7 cellular contexts compared by ENCODE assay signal in genomic region chr5:43121565-43122484, GRCh38. TPM values are rescaled to one million over a fixed set of nuclear protein-coding genes. Genes with fewer than 3 reads are reported as not detected.
DNase-seq lines count a peak whose midpoint lies in the region; ATAC-seq and TF ChIP-seq lines count a peak whose summit lies in the region.

No MANE protein-coding gene starts in this region.

- H3K4me3 ChIP-seq in OCI-LY1 (ENCODE audit: low read depth, low read length, poor library complexity, severe bottlenecking) = peak overlapping the region; percentile 99
- H3K4me3 ChIP-seq in stomach smooth muscle (ENCODE audit: low read length in 2 of 2) = peak overlapping the region; percentile 84 to 89

- in situ Hi-C loops in G401 (cut with HindIII; ENCODE audit: low sequenced_read_pairs) = no loop called here

- H3K4me2 ChIP-seq in OCI-LY1 (ENCODE audit: low read length) = peak overlapping the region; percentile 90

- H3K4me3 Mint-ChIP-seq in central memory CD8-positive, alpha-beta T cell = peak overlapping the region; percentile 93

- DNase-seq in G401 (ENCODE audit: low spot score) = peak; percentile 67
- peak in 1 of 2 donors; percentile 51 for DNase-seq in central memory CD8-positive, alpha-beta T cell (ENCODE audit: low spot score in 2 of 2)
- DNase-seq in kidney tubule cell (ENCODE audit: low spot score) = peak; percentile 71

- H3K9me3 ChIP-seq in OCI-LY1 (ENCODE audit: low read length) (no peaks in the 10 kb centered on the region), stomach smooth muscle (ENCODE audit: control insufficient read depth in 2 of 2, low read length in 2 of 2) (no peaks in the 10 kb centered on the region)

- H2AFZ ChIP-seq in OCI-LY1 (ENCODE audit: low read length) = no peak overlapping the region

- H3K9ac ChIP-seq in OCI-LY1 (ENCODE audit: low read length) = peak overlapping the region; percentile 100
- peak overlapping the region; percentile 90 to 96 for H3K9ac ChIP-seq in stomach smooth muscle (ENCODE audit: low read length in 2 of 2)

- peaks cover 45% of the 10 kb centered on the region for H3K79me2 ChIP-seq in OCI-LY1 (ENCODE audit: insufficient read depth, low read length)

- H3F3A ChIP-seq in OCI-LY1 (ENCODE audit: insufficient read depth, low read length) = no peaks in the 10 kb centered on the region

- H3K27ac Mint-ChIP-seq in central memory CD8-positive, alpha-beta T cell (ENCODE audit: low read depth) = peak overlapping the region; percentile 95

- H3K4me1 ChIP-seq in OCI-LY1 (ENCODE audit: insufficient read depth, low read length, severe bottlenecking) = peaks cover 36% of the 10 kb centered on the region
- peaks cover 2% of the 10 kb centered on the region for H3K4me1 ChIP-seq in stomach smooth muscle (ENCODE audit: control insufficient read depth, insufficient read depth, low read length)

- no peak for TF ChIP-seq CTCF in OCI-LY1 (IDR thresholded peaks at IDR 0.05; ENCODE audit: low read length)

- H3K4me1 Mint-ChIP-seq in central memory CD8-positive, alpha-beta T cell = peaks cover 32% of the 10 kb centered on the region

- no peaks in the 10 kb centered on the region for H4K20me1 ChIP-seq in OCI-LY1 (ENCODE audit: insufficient read depth, low read length)

- H3K27me3 ChIP-seq in OCI-LY1 (ENCODE audit: insufficient read depth, low read length) (no peaks in the 10 kb centered on the region), stomach smooth muscle (ENCODE audit: control insufficient read depth in 1 of 2, insufficient read depth in 2 of 2, low read length in 2 of 2) (no peaks in the 10 kb centered on the region)

- H3K36me3 Mint-ChIP-seq in central memory CD8-positive, alpha-beta T cell (ENCODE audit: insufficient read depth) = peaks cover 41% of the 10 kb centered on the region

- peaks cover 41% of the 10 kb centered on the region for H3K36me3 ChIP-seq in OCI-LY1 (ENCODE audit: insufficient read depth, low read length)
- peaks cover 3 to 18% of the 10 kb centered on the region in 2 donors for H3K36me3 ChIP-seq in stomach smooth muscle (ENCODE audit: control insufficient read depth in 2 of 2, insufficient read depth in 2 of 2, low read length in 2 of 2)

- no peaks in the 10 kb centered on the region for H3K9me3 Mint-ChIP-seq in central memory CD8-positive, alpha-beta T cell

- H3K27ac ChIP-seq in OCI-LY1 (ENCODE audit: low read depth, low read length, poor library complexity, severe bottlenecking) (peak overlapping the region; percentile 62), stomach smooth muscle (ENCODE audit: low read length) (peak overlapping the region; percentile 95)

- no peaks in the 10 kb centered on the region for H3K27me3 Mint-ChIP-seq in central memory CD8-positive, alpha-beta T cell

- H3K9me2 ChIP-seq in OCI-LY1 (ENCODE audit: low read depth, low read length) = no peaks in the 10 kb centered on the region

- ATAC-seq in GM19438 (IDR thresholded peaks at IDR 0.05; ENCODE audit: low read depth, unreplicated experiment) = peak; percentile 36
- ATAC-seq in HG03460 (IDR thresholded peaks at IDR 0.05; ENCODE audit: unreplicated experiment) = peak; percentile 35
- ATAC-seq in central memory CD8-positive, alpha-beta T cell (replicated peaks; ENCODE audit: extremely low read depth, poor library complexity, severe bottlenecking) = peak; percentile 38

RNA-seq across cellular contexts. Expression of gene ZNF131, which starts 1.1 kb away (rescaled TPM):
- 23.4 and 46.7 TPM in 2 replicates for total RNA-seq in G401 (2014; rRNA removed; shearing (Covaris generic))
